ENCODE assay signal across 1 cellular context in the genomic region with DNA sequence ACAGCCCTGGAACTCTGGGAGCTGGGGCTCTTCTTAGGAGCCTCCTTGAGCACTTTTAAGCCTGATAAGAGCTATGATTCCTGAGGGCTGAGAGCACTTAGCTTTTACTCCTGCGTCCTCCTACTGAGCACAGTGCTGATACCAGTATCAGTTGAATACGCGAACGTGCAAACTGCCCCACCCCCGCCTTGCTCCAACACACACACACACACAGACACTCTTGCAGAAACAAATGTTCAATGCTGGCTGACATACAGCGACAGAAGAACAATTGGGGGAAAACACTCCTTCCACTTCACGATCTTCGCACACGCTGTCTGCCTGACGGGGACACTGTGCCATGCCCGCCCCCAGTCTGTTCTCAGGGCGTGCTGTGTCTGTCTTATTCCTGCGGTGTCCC.
TF ChIP-seq lines count a peak whose summit lies in the region.

No MANE protein-coding gene starts in this region.

TF ChIP-seq in K562, 482 proteins besides CTCF, POLR2A, EP300 and RAD21 (continued from another document):
- peak in 1 of 2 experiments; percentile 36; a peak in 2 of 4 replicates for TF ChIP-seq MNT (conservative IDR thresholded peaks at IDR 0.05)
- no peak for TF ChIP-seq ETV5 (CRISPR knock-in tag; IDR thresholded peaks at IDR 0.05; ENCODE audit: low read depth)
- peak; percentile 69 for TF ChIP-seq CBFA2T3 (IDR thresholded peaks at IDR 0.05)
- no peak for TF ChIP-seq ELF1 (tag; IDR thresholded peaks at IDR 0.05)
- TF ChIP-seq ZNF395 (CRISPR knock-in tag; IDR thresholded peaks at IDR 0.05), result 0 out of 2 replicates have a peak, but pooled peaks have one; percentile 27
- TF ChIP-seq, protein P1, sequence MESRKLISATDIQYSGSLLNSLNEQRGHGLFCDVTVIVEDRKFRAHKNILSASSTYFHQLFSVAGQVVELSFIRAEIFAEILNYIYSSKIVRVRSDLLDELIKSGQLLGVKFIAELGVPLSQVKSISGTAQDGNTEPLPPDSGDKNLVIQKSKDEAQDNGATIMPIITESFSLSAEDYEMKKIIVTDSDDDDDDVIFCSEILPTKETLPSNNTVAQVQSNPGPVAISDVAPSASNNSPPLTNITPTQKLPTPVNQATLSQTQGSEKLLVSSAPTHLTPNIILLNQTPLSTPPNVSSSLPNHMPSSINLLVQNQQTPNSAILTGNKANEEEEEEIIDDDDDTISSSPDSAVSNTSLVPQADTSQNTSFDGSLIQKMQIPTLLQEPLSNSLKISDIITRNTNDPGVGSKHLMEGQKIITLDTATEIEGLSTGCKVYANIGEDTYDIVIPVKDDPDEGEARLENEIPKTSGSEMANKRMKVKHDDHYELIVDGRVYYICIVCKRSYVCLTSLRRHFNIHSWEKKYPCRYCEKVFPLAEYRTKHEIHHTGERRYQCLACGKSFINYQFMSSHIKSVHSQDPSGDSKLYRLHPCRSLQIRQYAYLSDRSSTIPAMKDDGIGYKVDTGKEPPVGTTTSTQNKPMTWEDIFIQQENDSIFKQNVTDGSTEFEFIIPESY (CRISPR knock-in tag; IDR thresholded peaks at IDR 0.05), result 0 out of 2 replicates have a peak, but pooled peaks have one; percentile 12
- TF ChIP-seq EGR1 (conservative IDR thresholded peaks at IDR 0.05), result peak; percentile 80
- no peak for TF ChIP-seq MTA1 (IDR thresholded peaks at IDR 0.05; ENCODE audit: borderline replicate concordance)
- no peak for TF ChIP-seq ZNF408 (CRISPR knock-in tag; IDR thresholded peaks at IDR 0.05; ENCODE audit: low read depth)
- TF ChIP-seq FOXJ3 (CRISPR knock-in tag; IDR thresholded peaks at IDR 0.05), result no peak
- TF ChIP-seq SNIP1 (IDR thresholded peaks at IDR 0.05; ENCODE audit: low read depth), result no peak
- no peak for TF ChIP-seq MEF2D (tag; conservative IDR thresholded peaks at IDR 0.05; ENCODE audit: low read depth)
- no peak for TF ChIP-seq IRF2 (CRISPR knock-in tag; IDR thresholded peaks at IDR 0.05)
- no peak for TF ChIP-seq TCF7L2 (IDR thresholded peaks at IDR 0.05; ENCODE audit: low read depth, low read length)
- TF ChIP-seq HDAC1 (IDR thresholded peaks at IDR 0.05), result peak in 1 of 2 experiments; percentile 64; a peak in 2 of 4 replicates
- peak; percentile 53; the same call in 1 of the 2 replicates for TF ChIP-seq ARID1B (IDR thresholded peaks at IDR 0.05)
- TF ChIP-seq CBFA2T2 (conservative IDR thresholded peaks at IDR 0.05), result peak; percentile 32; the same call in 1 of the 2 replicates
- peak; percentile 65; the same call in 1 of the 2 replicates for TF ChIP-seq MTA3 (IDR thresholded peaks at IDR 0.05; ENCODE audit: borderline replicate concordance)
- TF ChIP-seq ZBTB2 (IDR thresholded peaks at IDR 0.05), result peak; percentile 54; the same call in 1 of the 2 replicates
- no peak for TF ChIP-seq HCFC1 (IDR thresholded peaks at IDR 0.05; ENCODE audit: low read depth, low read length)
- TF ChIP-seq ATF1 (CRISPR knock-in tag; IDR thresholded peaks at IDR 0.05), result no peak
- 0 out of 2 replicates have a peak, but pooled peaks have one; percentile 30 for TF ChIP-seq ATF1 (tag; IDR thresholded peaks at IDR 0.05)
- TF ChIP-seq, protein P2, sequence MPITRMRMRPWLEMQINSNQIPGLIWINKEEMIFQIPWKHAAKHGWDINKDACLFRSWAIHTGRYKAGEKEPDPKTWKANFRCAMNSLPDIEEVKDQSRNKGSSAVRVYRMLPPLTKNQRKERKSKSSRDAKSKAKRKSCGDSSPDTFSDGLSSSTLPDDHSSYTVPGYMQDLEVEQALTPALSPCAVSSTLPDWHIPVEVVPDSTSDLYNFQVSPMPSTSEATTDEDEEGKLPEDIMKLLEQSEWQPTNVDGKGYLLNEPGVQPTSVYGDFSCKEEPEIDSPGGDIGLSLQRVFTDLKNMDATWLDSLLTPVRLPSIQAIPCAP (CRISPR knock-in tag; IDR thresholded peaks at IDR 0.05; ENCODE audit: borderline replicate concordance), result no peak
- 0 out of 2 replicates have a peak, but pooled peaks have one; percentile 26 for TF ChIP-seq SMARCE1 (IDR thresholded peaks at IDR 0.05)
- TF ChIP-seq TEAD1 (CRISPR knock-in tag; IDR thresholded peaks at IDR 0.05), result no peak
- no peak for TF ChIP-seq ZNF316 (IDR thresholded peaks at IDR 0.05)
- peak; percentile 44; the same call in 1 of the 2 replicates for TF ChIP-seq DPF2 (IDR thresholded peaks at IDR 0.05)
- TF ChIP-seq HMG20B (CRISPR knock-in tag; IDR thresholded peaks at IDR 0.05), result no peak
- no peak for TF ChIP-seq RBM25 (IDR thresholded peaks at IDR 0.05; ENCODE audit: low read depth, low read length, severe bottlenecking)
